ENCODE assay signal across 8 cellular contexts in the genomic region with DNA sequence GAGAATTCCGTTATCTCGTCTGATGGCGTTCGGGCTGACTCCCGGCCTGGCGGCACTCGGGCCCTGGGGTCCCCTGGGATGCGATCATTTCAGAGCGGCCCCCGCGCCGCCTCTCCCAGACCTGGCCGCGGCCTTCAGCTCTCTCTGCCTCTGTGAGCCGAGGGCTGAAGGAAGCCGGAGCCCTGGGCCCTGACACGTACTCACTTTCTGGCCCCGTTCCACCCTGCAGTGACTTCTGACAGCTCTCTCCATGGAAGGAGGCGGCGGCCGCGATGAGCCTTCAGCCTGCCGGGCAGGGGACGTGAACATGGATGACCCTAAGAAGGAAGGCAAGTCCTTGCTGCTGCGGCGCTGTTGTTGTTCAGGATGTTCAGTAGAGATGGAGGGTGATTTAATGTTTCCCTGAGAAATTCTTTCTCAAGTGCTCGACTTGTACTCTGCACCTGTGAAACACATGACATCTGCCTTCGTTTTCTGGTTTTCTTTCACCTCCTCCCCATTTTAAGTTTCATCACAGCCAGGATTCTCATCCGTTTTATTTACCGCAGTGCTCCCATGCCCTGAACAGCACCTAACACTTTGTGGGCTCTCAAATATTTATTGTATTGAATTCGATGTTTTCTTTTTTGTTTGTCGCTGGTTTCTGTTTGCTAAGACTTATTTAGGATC. TPM values are rescaled to one million over a fixed set of nuclear protein-coding genes. Genes with fewer than 3 reads are reported as not detected.
DNase-seq lines count a peak whose midpoint lies in the region; ATAC-seq lines count a peak whose summit lies in the region.

No MANE protein-coding gene starts in this region.

- H3K4me3 ChIP-seq in duodenal mucosa (ENCODE audit: low read depth in 1 of 2, low read length in 2 of 2) (peak overlapping the region; percentile 64 to 65), mucosa of stomach (ENCODE audit: low read length) (peak overlapping the region; percentile 54)

- H3K9ac ChIP-seq in duodenal mucosa (ENCODE audit: low read depth in 1 of 2, low read length in 2 of 2) (peak overlapping the region; percentile 35 to 42), mucosa of stomach (ENCODE audit: low read length) (peak overlapping the region; percentile 34)

- peak; percentile 23 for ATAC-seq in HG02885 (IDR thresholded peaks at IDR 0.05; ENCODE audit: poor library complexity, unreplicated experiment)

- H3K27me3 ChIP-seq in duodenal mucosa (ENCODE audit: control insufficient read depth in 1 of 2, insufficient read depth in 2 of 2, low read length in 2 of 2) (no peaks in the 10 kb centered on the region), mucosa of stomach (ENCODE audit: control insufficient read depth, insufficient read depth, low read length) (no peaks in the 10 kb centered on the region)

- DNase-seq in activated CD4-positive, alpha-beta T cell treated with anti-CD3 and anti-CD28 coated beads for 48 hours = peak; percentile 37
- no peak for DNase-seq in activated CD4-positive, alpha-beta T cell treated with anti-CD3 and anti-CD28 coated beads for 1 hour
- DNase-seq in RPMI7951 (ENCODE audit: low read depth) (peak; percentile 66), NCI-H510A (lab: John Stamatoyannopoulos, UW) (no peak)
- no peak for DNase-seq in stimulated activated naive CD4-positive, alpha-beta T cell (lab: John Stamatoyannopoulos, UW)

- peaks cover 11 to 29% of the 10 kb centered on the region in 2 donors for H3K36me3 ChIP-seq in duodenal mucosa (ENCODE audit: control insufficient read depth in 1 of 2, insufficient read depth in 2 of 2, low read length in 2 of 2)
- no peaks in the 10 kb centered on the region for H3K36me3 ChIP-seq in mucosa of stomach (ENCODE audit: control insufficient read depth, insufficient read depth, low read length)

- H3K9me3 ChIP-seq in duodenal mucosa (ENCODE audit: control insufficient read depth in 1 of 2, low read length in 2 of 2) (no peaks in the 10 kb centered on the region), mucosa of stomach (ENCODE audit: control insufficient read depth, low read length) (no peaks in the 10 kb centered on the region)

- H3K27ac ChIP-seq in duodenal mucosa (ENCODE audit: low read depth, low read length) = no peak overlapping the region

- H3K4me1 ChIP-seq in duodenal mucosa (ENCODE audit: control insufficient read depth in 1 of 2, insufficient read depth in 2 of 2, low read length in 2 of 2) (peaks cover 14 to 25% of the 10 kb centered on the region in 2 donors), mucosa of stomach (ENCODE audit: control insufficient read depth, insufficient read depth, low read length) (peaks cover 18% of the 10 kb centered on the region)

RNA-seq across cellular contexts. Expression of gene GTSE1, which starts 0.6 kb away (rescaled TPM):
- 21.5 and 23.2 TPM in 2 replicates for total RNA-seq in RPMI7951 (2014; rRNA removed; shearing (Covaris generic))

RNA-seq across cellular contexts. Expression of gene TTC38, which starts 29.5 kb away (rescaled TPM):
- 30.3 and 34.4 TPM in 2 replicates for total RNA-seq in RPMI7951 (2014; rRNA removed; shearing (Covaris generic))

RNA-seq across cellular contexts. Expression of gene PKDREJ, which starts 34.1 kb away (rescaled TPM):
- total RNA-seq in RPMI7951 (2014; rRNA removed; shearing (Covaris generic)) = under 0.01 TPM in 1 of 2 replicates, not detected in the other

RNA-seq across cellular contexts. Expression of gene TRMU, which starts 38.2 kb away (rescaled TPM):
- total RNA-seq in RPMI7951 (2014; rRNA removed; shearing (Covaris generic)) = 30.3 and 32.3 TPM in 2 replicates

RNA-seq across cellular contexts. Expression of gene CDPF1, which starts 47.2 kb away (rescaled TPM):
- total RNA-seq in RPMI7951 (2014; rRNA removed; shearing (Covaris generic)) = 2.4 and 5.3 TPM in 2 replicates

Comparison
In these comparisons a context has a peak if more than half of its experiments do, and no peak if none do; other contexts are left out.
1. DNase-seq: peak in activated CD4-positive, alpha-beta T cell treated with anti-CD3 and anti-CD28 coated beads for 48 hours (single experiment) and RPMI7951 (single experiment); none in activated CD4-positive, alpha-beta T cell treated with anti-CD3 and anti-CD28 coated beads for 1 hour (single experiment), NCI-H510A (single experiment) and stimulated activated naive CD4-positive, alpha-beta T cell (0 of 6).